2 cellular contexts compared by ENCODE assay signal in the genomic region with DNA sequence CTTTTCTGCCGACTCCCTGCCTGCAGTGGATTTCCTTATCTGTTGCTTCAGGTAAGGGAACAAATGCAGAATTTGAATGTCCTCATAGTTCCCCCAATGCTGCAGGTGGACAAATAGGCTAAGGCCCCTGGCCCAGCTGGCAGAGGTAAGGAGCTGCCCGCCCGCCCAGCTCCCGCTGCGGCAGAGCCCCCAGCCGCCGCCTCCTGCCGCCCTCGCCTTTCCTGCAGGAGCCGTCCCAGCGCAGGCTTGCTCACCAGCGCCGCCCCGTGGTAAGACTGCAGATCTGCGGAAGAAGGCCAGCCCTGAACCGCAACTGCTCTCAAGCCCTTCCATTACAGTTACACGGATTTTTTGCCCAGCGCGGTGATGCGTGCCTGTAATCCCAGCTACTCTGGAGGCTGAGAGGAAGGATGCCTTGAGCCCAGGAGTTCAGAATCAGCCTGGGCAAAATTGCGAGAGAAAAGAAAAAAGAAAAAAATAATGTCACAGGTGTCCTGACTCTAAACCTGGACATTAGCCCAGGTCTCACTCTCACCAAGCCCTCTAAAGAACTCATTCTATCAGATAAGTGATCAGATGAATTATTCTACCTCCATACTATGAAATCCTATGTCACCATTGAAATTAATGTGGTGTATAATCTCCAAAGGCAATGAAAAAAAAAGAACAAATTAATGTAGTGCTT.
TF ChIP-seq lines count a peak whose summit lies in the region.

No MANE protein-coding gene starts in this region.

TF ChIP-seq in HEK293, 187 proteins besides CTCF, POLR2A, EP300 and RAD21 (continues in another document):
- TF ChIP-seq, protein P1, sequence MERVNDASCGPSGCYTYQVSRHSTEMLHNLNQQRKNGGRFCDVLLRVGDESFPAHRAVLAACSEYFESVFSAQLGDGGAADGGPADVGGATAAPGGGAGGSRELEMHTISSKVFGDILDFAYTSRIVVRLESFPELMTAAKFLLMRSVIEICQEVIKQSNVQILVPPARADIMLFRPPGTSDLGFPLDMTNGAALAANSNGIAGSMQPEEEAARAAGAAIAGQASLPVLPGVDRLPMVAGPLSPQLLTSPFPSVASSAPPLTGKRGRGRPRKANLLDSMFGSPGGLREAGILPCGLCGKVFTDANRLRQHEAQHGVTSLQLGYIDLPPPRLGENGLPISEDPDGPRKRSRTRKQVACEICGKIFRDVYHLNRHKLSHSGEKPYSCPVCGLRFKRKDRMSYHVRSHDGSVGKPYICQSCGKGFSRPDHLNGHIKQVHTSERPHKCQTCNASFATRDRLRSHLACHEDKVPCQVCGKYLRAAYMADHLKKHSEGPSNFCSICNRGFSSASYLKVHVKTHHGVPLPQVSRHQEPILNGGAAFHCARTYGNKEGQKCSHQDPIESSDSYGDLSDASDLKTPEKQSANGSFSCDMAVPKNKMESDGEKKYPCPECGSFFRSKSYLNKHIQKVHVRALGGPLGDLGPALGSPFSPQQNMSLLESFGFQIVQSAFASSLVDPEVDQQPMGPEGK (tag by site-specific recombination; IDR thresholded peaks at IDR 0.05), result peak; percentile 54
- peak; percentile 79 for TF ChIP-seq ZBTB48 (tag by site-specific recombination; IDR thresholded peaks at IDR 0.05)
- TF ChIP-seq ZFP69B (tag by site-specific recombination; IDR thresholded peaks at IDR 0.05), result no peak
- TF ChIP-seq ZBTB17 (tag by site-specific recombination; IDR thresholded peaks at IDR 0.05), result 0 out of 2 replicates have a peak, but pooled peaks have one; percentile 25
- TF ChIP-seq ZFP41 (tag by site-specific recombination; IDR thresholded peaks at IDR 0.05; ENCODE audit: borderline replicate concordance), result no peak
- TF ChIP-seq ZEB2 (tag by site-specific recombination; IDR thresholded peaks at IDR 0.05), result 0 out of 2 replicates have a peak, but pooled peaks have one; percentile 29
- peak; percentile 67; the same call in 1 of the 2 replicates for TF ChIP-seq SCRT2 (tag by site-specific recombination; IDR thresholded peaks at IDR 0.05)
- TF ChIP-seq, protein P2, sequence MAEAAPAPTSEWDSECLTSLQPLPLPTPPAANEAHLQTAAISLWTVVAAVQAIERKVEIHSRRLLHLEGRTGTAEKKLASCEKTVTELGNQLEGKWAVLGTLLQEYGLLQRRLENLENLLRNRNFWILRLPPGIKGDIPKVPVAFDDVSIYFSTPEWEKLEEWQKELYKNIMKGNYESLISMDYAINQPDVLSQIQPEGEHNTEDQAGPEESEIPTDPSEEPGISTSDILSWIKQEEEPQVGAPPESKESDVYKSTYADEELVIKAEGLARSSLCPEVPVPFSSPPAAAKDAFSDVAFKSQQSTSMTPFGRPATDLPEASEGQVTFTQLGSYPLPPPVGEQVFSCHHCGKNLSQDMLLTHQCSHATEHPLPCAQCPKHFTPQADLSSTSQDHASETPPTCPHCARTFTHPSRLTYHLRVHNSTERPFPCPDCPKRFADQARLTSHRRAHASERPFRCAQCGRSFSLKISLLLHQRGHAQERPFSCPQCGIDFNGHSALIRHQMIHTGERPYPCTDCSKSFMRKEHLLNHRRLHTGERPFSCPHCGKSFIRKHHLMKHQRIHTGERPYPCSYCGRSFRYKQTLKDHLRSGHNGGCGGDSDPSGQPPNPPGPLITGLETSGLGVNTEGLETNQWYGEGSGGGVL (tag by site-specific recombination; IDR thresholded peaks at IDR 0.05), result no peak
- TF ChIP-seq ZNF658 (tag by site-specific recombination; IDR thresholded peaks at IDR 0.05), result no peak
- TF ChIP-seq ZBTB8A (tag by site-specific recombination; IDR thresholded peaks at IDR 0.05), result 0 out of 2 replicates have a peak, but pooled peaks have one; percentile 17
- TF ChIP-seq, protein P3, sequence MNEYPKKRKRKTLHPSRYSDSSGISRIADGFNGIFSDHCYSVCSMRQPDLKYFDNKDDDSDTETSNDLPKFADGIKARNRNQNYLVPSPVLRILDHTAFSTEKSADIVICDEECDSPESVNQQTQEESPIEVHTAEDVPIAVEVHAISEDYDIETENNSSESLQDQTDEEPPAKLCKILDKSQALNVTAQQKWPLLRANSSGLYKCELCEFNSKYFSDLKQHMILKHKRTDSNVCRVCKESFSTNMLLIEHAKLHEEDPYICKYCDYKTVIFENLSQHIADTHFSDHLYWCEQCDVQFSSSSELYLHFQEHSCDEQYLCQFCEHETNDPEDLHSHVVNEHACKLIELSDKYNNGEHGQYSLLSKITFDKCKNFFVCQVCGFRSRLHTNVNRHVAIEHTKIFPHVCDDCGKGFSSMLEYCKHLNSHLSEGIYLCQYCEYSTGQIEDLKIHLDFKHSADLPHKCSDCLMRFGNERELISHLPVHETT (tag by site-specific recombination; IDR thresholded peaks at IDR 0.05), result no peak
- peak; percentile 27; the same call in 1 of the 2 replicates for TF ChIP-seq ZXDB (tag by site-specific recombination; IDR thresholded peaks at IDR 0.05)
- peak; percentile 74 for TF ChIP-seq GLIS2 (tag by site-specific recombination; IDR thresholded peaks at IDR 0.05)
- TF ChIP-seq GLIS1 (tag by site-specific recombination; IDR thresholded peaks at IDR 0.05), result peak; percentile 47; the same call in 1 of the 2 replicates
- TF ChIP-seq, protein P4, sequence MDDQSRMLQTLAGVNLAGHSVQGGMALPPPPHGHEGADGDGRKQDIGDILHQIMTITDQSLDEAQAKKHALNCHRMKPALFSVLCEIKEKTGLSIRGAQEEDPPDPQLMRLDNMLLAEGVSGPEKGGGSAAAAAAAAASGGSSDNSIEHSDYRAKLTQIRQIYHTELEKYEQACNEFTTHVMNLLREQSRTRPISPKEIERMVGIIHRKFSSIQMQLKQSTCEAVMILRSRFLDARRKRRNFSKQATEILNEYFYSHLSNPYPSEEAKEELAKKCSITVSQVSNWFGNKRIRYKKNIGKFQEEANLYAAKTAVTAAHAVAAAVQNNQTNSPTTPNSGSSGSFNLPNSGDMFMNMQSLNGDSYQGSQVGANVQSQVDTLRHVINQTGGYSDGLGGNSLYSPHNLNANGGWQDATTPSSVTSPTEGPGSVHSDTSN (CRISPR knock-in tag; IDR thresholded peaks at IDR 0.05), result peak; percentile 82; the same call in 1 of the 2 replicates
- peak; percentile 53; the same call in 1 of the 2 replicates for TF ChIP-seq ZNF530 (tag by site-specific recombination; IDR thresholded peaks at IDR 0.05; ENCODE audit: low read depth)
- TF ChIP-seq, protein P5, sequence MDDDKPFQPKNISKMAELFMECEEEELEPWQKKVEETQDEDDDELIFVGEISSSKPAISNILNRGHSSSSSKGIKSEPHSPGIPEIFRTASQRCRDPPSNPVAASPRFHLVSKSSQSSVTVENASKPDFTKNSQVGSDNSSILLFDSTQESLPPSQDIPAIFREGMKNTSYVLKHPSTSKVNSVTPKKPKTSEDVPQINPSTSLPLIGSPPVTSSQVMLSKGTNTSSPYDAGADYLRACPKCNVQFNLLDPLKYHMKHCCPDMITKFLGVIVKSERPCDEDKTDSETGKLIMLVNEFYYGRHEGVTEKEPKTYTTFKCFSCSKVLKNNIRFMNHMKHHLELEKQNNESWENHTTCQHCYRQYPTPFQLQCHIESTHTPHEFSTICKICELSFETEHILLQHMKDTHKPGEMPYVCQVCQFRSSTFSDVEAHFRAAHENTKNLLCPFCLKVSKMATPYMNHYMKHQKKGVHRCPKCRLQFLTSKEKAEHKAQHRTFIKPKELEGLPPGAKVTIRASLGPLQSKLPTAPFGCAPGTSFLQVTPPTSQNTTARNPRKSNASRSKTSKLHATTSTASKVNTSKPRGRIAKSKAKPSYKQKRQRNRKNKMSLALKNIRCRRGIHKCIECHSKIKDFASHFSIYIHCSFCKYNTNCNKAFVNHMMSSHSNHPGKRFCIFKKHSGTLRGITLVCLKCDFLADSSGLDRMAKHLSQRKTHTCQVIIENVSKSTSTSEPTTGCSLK (tag by site-specific recombination; IDR thresholded peaks at IDR 0.05), result no peak
- peak; percentile 60 for TF ChIP-seq ZIC2 (tag by site-specific recombination; IDR thresholded peaks at IDR 0.05)
- peak; percentile 65 for TF ChIP-seq ZNF654 (tag by site-specific recombination; IDR thresholded peaks at IDR 0.05; ENCODE audit: low read depth)

TF ChIP-seq in H1, 55 proteins besides CTCF, POLR2A, EP300 and RAD21 (continued from another document):
- TF ChIP-seq, protein P6, sequence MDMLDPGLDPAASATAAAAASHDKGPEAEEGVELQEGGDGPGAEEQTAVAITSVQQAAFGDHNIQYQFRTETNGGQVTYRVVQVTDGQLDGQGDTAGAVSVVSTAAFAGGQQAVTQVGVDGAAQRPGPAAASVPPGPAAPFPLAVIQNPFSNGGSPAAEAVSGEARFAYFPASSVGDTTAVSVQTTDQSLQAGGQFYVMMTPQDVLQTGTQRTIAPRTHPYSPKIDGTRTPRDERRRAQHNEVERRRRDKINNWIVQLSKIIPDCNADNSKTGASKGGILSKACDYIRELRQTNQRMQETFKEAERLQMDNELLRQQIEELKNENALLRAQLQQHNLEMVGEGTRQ (IDR thresholded peaks at IDR 0.05; ENCODE audit: low read length), result no peak
- TF ChIP-seq GABPA (IDR thresholded peaks at IDR 0.05; ENCODE audit: borderline replicate concordance, insufficient read depth, low read length) (no peak; the same call in 1 of the 2 replicates), TEAD4 (IDR thresholded peaks at IDR 0.05; ENCODE audit: low read depth, low read length) (peak; percentile 71; the same call in 1 of the 2 replicates), RNF2 (IDR thresholded peaks at IDR 0.05; ENCODE audit: borderline replicate concordance, low read depth, low read length, missing control alignments, poor library complexity, severe bottlenecking) (no peak), CREB1 (IDR thresholded peaks at IDR 0.05) (no peak; the same call in 1 of the 2 replicates)
- TF ChIP-seq, protein P7, sequence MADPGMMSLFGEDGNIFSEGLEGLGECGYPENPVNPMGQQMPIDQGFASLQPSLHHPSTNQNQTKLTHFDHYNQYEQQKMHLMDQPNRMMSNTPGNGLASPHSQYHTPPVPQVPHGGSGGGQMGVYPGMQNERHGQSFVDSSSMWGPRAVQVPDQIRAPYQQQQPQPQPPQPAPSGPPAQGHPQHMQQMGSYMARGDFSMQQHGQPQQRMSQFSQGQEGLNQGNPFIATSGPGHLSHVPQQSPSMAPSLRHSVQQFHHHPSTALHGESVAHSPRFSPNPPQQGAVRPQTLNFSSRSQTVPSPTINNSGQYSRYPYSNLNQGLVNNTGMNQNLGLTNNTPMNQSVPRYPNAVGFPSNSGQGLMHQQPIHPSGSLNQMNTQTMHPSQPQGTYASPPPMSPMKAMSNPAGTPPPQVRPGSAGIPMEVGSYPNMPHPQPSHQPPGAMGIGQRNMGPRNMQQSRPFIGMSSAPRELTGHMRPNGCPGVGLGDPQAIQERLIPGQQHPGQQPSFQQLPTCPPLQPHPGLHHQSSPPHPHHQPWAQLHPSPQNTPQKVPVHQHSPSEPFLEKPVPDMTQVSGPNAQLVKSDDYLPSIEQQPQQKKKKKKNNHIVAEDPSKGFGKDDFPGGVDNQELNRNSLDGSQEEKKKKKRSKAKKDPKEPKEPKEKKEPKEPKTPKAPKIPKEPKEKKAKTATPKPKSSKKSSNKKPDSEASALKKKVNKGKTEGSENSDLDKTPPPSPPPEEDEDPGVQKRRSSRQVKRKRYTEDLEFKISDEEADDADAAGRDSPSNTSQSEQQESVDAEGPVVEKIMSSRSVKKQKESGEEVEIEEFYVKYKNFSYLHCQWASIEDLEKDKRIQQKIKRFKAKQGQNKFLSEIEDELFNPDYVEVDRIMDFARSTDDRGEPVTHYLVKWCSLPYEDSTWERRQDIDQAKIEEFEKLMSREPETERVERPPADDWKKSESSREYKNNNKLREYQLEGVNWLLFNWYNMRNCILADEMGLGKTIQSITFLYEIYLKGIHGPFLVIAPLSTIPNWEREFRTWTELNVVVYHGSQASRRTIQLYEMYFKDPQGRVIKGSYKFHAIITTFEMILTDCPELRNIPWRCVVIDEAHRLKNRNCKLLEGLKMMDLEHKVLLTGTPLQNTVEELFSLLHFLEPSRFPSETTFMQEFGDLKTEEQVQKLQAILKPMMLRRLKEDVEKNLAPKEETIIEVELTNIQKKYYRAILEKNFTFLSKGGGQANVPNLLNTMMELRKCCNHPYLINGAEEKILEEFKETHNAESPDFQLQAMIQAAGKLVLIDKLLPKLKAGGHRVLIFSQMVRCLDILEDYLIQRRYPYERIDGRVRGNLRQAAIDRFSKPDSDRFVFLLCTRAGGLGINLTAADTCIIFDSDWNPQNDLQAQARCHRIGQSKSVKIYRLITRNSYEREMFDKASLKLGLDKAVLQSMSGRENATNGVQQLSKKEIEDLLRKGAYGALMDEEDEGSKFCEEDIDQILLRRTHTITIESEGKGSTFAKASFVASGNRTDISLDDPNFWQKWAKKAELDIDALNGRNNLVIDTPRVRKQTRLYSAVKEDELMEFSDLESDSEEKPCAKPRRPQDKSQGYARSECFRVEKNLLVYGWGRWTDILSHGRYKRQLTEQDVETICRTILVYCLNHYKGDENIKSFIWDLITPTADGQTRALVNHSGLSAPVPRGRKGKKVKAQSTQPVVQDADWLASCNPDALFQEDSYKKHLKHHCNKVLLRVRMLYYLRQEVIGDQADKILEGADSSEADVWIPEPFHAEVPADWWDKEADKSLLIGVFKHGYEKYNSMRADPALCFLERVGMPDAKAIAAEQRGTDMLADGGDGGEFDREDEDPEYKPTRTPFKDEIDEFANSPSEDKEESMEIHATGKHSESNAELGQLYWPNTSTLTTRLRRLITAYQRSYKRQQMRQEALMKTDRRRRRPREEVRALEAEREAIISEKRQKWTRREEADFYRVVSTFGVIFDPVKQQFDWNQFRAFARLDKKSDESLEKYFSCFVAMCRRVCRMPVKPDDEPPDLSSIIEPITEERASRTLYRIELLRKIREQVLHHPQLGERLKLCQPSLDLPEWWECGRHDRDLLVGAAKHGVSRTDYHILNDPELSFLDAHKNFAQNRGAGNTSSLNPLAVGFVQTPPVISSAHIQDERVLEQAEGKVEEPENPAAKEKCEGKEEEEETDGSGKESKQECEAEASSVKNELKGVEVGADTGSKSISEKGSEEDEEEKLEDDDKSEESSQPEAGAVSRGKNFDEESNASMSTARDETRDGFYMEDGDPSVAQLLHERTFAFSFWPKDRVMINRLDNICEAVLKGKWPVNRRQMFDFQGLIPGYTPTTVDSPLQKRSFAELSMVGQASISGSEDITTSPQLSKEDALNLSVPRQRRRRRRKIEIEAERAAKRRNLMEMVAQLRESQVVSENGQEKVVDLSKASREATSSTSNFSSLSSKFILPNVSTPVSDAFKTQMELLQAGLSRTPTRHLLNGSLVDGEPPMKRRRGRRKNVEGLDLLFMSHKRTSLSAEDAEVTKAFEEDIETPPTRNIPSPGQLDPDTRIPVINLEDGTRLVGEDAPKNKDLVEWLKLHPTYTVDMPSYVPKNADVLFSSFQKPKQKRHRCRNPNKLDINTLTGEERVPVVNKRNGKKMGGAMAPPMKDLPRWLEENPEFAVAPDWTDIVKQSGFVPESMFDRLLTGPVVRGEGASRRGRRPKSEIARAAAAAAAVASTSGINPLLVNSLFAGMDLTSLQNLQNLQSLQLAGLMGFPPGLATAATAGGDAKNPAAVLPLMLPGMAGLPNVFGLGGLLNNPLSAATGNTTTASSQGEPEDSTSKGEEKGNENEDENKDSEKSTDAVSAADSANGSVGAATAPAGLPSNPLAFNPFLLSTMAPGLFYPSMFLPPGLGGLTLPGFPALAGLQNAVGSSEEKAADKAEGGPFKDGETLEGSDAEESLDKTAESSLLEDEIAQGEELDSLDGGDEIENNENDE (IDR thresholded peaks at IDR 0.05; ENCODE audit: insufficient replicate concordance, low read length), result no peak
